ENCODE assay signal across 24 cellular contexts in the genomic region with DNA sequence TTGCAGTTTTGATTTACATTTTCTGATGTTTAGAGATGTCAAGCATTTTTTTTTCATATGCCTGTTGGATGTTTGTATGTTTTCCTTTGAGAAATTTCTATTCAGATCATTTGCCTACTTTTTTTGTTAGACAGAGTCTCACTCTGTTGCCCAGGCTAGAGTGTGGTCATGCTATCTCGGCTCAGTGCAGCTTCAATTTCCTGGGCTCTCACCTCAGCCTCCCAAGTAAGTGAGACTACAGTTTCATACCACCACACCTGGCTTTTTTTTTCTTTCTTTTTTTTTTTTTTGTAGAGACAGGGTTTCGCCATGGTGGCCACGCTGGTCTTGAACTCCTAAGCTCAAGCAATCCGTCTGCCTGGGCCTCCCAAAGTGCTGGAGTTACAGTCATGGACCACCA.
"Had no signal": no experiment of that assay in that cellular context is flagged by ENCODE, and none has a peak within 500 bp of the region (broad histone marks: within the 10 kb centered on the region; RNA-seq: fewer than 3 reads in every experiment).

No MANE protein-coding gene starts in this region.

- H3K4me3 ChIP-seq: colonic mucosa, coronary artery, dorsolateral prefrontal cortex, esophagus muscularis mucosa, esophagus squamous epithelium, gastrocnemius medialis, gastroesophageal sphincter, heart left ventricle, heart right ventricle had no signal

- H3K4me1 ChIP-seq: colonic mucosa, esophagus muscularis mucosa, esophagus squamous epithelium, foreskin keratinocyte, gastrocnemius medialis, gastroesophageal sphincter, heart left ventricle, heart right ventricle had no signal

- H3K27me3 ChIP-seq: colonic mucosa, esophagus muscularis mucosa, esophagus squamous epithelium, foreskin keratinocyte, gastrocnemius medialis, gastroesophageal sphincter, heart left ventricle, heart right ventricle had no signal

- DNase-seq: colonic mucosa; cortex of kidney; dermis blood vessel endothelial cell; dorsolateral prefrontal cortex; effector CD4-positive, alpha-beta T cell; effector CD8-positive, alpha-beta T cell; effector memory CD4-positive, alpha-beta T cell; effector memory CD8-positive, alpha-beta T cell; endodermal cell; erythroblast; esophagus squamous epithelium; foreskin fibroblast; foreskin keratinocyte; foreskin melanocyte; gastrocnemius medialis; glutamatergic neuron; head of caudate nucleus; heart left ventricle; heart right ventricle had no signal

- H3K27ac ChIP-seq: colonic mucosa, coronary artery, dorsolateral prefrontal cortex, epithelial cell of prostate, esophagus muscularis mucosa, esophagus squamous epithelium, foreskin keratinocyte, gastrocnemius medialis, gastroesophageal sphincter, heart left ventricle, heart right ventricle had no signal

- H3K9me3 ChIP-seq: colonic mucosa, esophagus muscularis mucosa, esophagus squamous epithelium, gastrocnemius medialis, gastroesophageal sphincter, heart left ventricle had no signal

- H3K36me3 ChIP-seq: colonic mucosa, esophagus muscularis mucosa, esophagus squamous epithelium, gastrocnemius medialis, gastroesophageal sphincter, heart left ventricle, heart right ventricle had no signal

- ATAC-seq: effector memory CD8-positive, alpha-beta T cell; esophagus mucosa; foreskin keratinocyte; gastrocnemius medialis; gastroesophageal sphincter; heart left ventricle; heart right ventricle had no signal
